12 cellular contexts compared by ENCODE assay signal in genomic region chr5:82352146-82352791, GRCh38.
DNase-seq lines count a peak whose midpoint lies in the region; ATAC-seq and TF ChIP-seq lines count a peak whose summit lies in the region.
"Had no signal": no experiment of that assay in that cellular context is flagged by ENCODE, and none has a peak within 500 bp of the region (broad histone marks: within the 10 kb centered on the region; RNA-seq: fewer than 3 reads in every experiment).

No MANE protein-coding gene starts in this region.

- ATAC-seq in left ventricle myocardium superior (no peak), RWPE2 (ENCODE audit: low read depth) (peak; percentile 17; the same call in 2 of the 3 replicates), upper lobe of left lung (ENCODE audit: low FRiP score in 2 of 2) (peak in 1 of 2 donors; percentile 21), HG03432 (IDR thresholded peaks at IDR 0.05; ENCODE audit: unreplicated experiment) (no peak), GM19324 (IDR thresholded peaks at IDR 0.05; ENCODE audit: low FRiP score, unreplicated experiment) (no peak)

- H3K4me3 ChIP-seq in cardiac muscle cell (no peak overlapping the region), RWPE2 (ENCODE audit: severe bottlenecking) (no peak overlapping the region), fibroblast of mammary gland (ENCODE audit: control insufficient read depth, low read depth, low read length) (no peak overlapping the region), upper lobe of left lung (no peak overlapping the region)
- H3K4me3 ChIP-seq: pancreas had no signal

- H3K36me3 ChIP-seq in cardiac muscle cell (no peaks in the 10 kb centered on the region), RWPE2 (ENCODE audit: low read depth) (no peaks in the 10 kb centered on the region), upper lobe of left lung (no peaks in the 10 kb centered on the region)
- H3K36me3 ChIP-seq: pancreas, WERI-Rb-1 had no signal

- TF ChIP-seq EP300 in upper lobe of left lung (IDR thresholded peaks at IDR 0.05), result peak in 2 of 4 donors; percentile 73 to 76

- intact Hi-C loops in left ventricle myocardium superior (cut with micrococcal nuclease), result loop anchor here (5.0 to 10.0 kb wide), 2 partner anchors 285 to 1213 kb away; no protein-coding TSS in a partner anchor

- H3K27me3 ChIP-seq in cardiac muscle cell, result no peaks in the 10 kb centered on the region
- no peaks in the 10 kb centered on the region for H3K27me3 ChIP-seq in RWPE2 (ENCODE audit: insufficient read depth, poor library complexity, severe bottlenecking)
- H3K27me3 ChIP-seq in upper lobe of left lung, result no peaks in the 10 kb centered on the region
- H3K27me3 ChIP-seq: pancreas had no signal

- TF ChIP-seq CTCF in cardiac muscle cell (IDR thresholded peaks at IDR 0.05; ENCODE audit: low read depth, low read length) (no peak), RWPE2 (IDR thresholded peaks at IDR 0.05; ENCODE audit: poor library complexity, severe bottlenecking) (peak; percentile 78), fibroblast of mammary gland (conservative IDR thresholded peaks at IDR 0.05; ENCODE audit: control insufficient read depth, insufficient read depth, low read depth, low read length) (no peak), upper lobe of left lung (IDR thresholded peaks at IDR 0.05) (no peak)

- peaks cover 33% of the 10 kb centered on the region for H3K4me1 ChIP-seq in cardiac muscle cell (ENCODE audit: low read depth)
- peaks cover 20% of the 10 kb centered on the region for H3K4me1 ChIP-seq in RWPE2 (ENCODE audit: insufficient read depth, poor library complexity, severe bottlenecking)
- peaks cover 18 to 30% (median 24%) of the 10 kb centered on the region in 4 donors for H3K4me1 ChIP-seq in upper lobe of left lung
- H3K4me1 ChIP-seq: pancreas had no signal

- no peaks in the 10 kb centered on the region for H3K9me3 ChIP-seq in cardiac muscle cell (ENCODE audit: low read depth)
- H3K9me3 ChIP-seq in RWPE2 (ENCODE audit: severe bottlenecking), result no peaks in the 10 kb centered on the region
- H3K9me3 ChIP-seq in upper lobe of left lung, result no peaks in the 10 kb centered on the region
- H3K9me3 ChIP-seq: pancreas had no signal

- peak overlapping the region; percentile 31 for H3K27ac ChIP-seq in cardiac muscle cell
- H3K27ac ChIP-seq in RWPE2 (ENCODE audit: poor library complexity, severe bottlenecking), result peak overlapping the region; percentile 47
- peak overlapping the region; percentile 43 to 76 (median 64) for H3K27ac ChIP-seq in upper lobe of left lung
- H3K27ac ChIP-seq: pancreas, WERI-Rb-1 had no signal

- TF ChIP-seq POLR2A in upper lobe of left lung (IDR thresholded peaks at IDR 0.05), result no peak

- DNase-seq in cardiac muscle cell (ENCODE audit: low read depth in 1 of 2, low spot score in 1 of 2) (no peak), left ventricle myocardium superior (no peak), RWPE2 (ENCODE audit: low spot score) (no peak), fibroblast of mammary gland (ENCODE audit: low read depth) (peak; percentile 57), upper lobe of left lung (no peak), GOT3 (lab: John Stamatoyannopoulos, UW) (no peak)
- DNase-seq: activated T-cell treated with anti-CD3 and anti-CD28 coated beads, Interleukin-2, amount 50 U/mL, for 72 hours; pancreas; stimulated activated CD4-positive, alpha-beta T cell treated with anti-CD3 and anti-CD28 coated beads, Interleukin-4, amount 100 ng/mL, for 4 hours; WERI-Rb-1 had no signal

- 38 to 43% methylated on average over 7 of the region's 7 CpGs for WGBS in upper lobe of left lung, 2 donors
